ENCODE assay signal across 29 cellular contexts in genomic region chr1:151713044-151713443, GRCh38. TPM values are rescaled to one million over a fixed set of nuclear protein-coding genes. Genes with fewer than 3 reads are reported as not detected.
DNase-seq lines count a peak whose midpoint lies in the region; ATAC-seq, FAIRE-seq and TF ChIP-seq lines count a peak whose summit lies in the region.
"Had no signal": no experiment of that assay in that cellular context is flagged by ENCODE, and none has a peak within 500 bp of the region (broad histone marks: within the 10 kb centered on the region; RNA-seq: fewer than 3 reads in every experiment).

No MANE protein-coding gene starts in this region.

- H3K9me3 ChIP-seq in Peyer's patch (no peaks in the 10 kb centered on the region), pancreas (no peaks in the 10 kb centered on the region), sigmoid colon (no peaks in the 10 kb centered on the region)
- H3K9me3 ChIP-seq: SJSA1, thoracic aorta had no signal

- BruUV-seq in Calu3 (replicated peaks; lab: Mats Ljungman, UMichigan), result no TSS peak

- intact Hi-C loops in Calu3 (cut with micrococcal nuclease; ENCODE audit: unreplicated experiment) (no loop called here), pancreas (cut with DNase I) (no loop called here), sigmoid colon (cut with DNase I) (no loop called here)

- no peak overlapping the region for H3K27ac Mint-ChIP-seq in Calu3 (ENCODE audit: unreplicated experiment)
- H3K27ac Mint-ChIP-seq: activated naive CD8-positive, alpha-beta T cell treated with anti-CD3 and anti-CD28 coated beads, Interleukin-2, amount 50 U/mL, for 24 hours; GM23338; memory B cell; T-cell had no signal

- no peak for FAIRE-seq in pancreas (lab: Jason Lieb, UNC)

- H3K27ac ChIP-seq in Peyer's patch (peak overlapping the region in 2 of 4 donors; percentile 17 to 57), pancreas (no peak overlapping the region), sigmoid colon (no peak overlapping the region)
- H3K27ac ChIP-seq: brain microvascular endothelial cell, coronary artery, SJSA1, thoracic aorta had no signal

- H3K9me3 Mint-ChIP-seq in Calu3 (ENCODE audit: low read depth, unreplicated experiment), result no peaks in the 10 kb centered on the region
- H3K9me3 Mint-ChIP-seq: activated naive CD8-positive, alpha-beta T cell treated with anti-CD3 and anti-CD28 coated beads, Interleukin-2, amount 50 U/mL, for 24 hours; GM23338; memory B cell; T-cell had no signal

- no peak for TF ChIP-seq CTCF in Calu3 (IDR thresholded peaks at IDR 0.05; ENCODE audit: unreplicated experiment)
- TF ChIP-seq CTCF in Peyer's patch (IDR thresholded peaks at IDR 0.05), result no peak
- TF ChIP-seq CTCF in pancreas (IDR thresholded peaks at IDR 0.05), result no peak
- TF ChIP-seq CTCF in sigmoid colon (IDR thresholded peaks at IDR 0.05), result no peak

- H3K4me1 ChIP-seq in Peyer's patch (peaks cover 0 to 27% (median 0%) of the 10 kb centered on the region in 4 donors), pancreas (no peaks in the 10 kb centered on the region), sigmoid colon (peaks cover 0 to 17% (median 12%) of the 10 kb centered on the region in 4 donors)
- H3K4me1 ChIP-seq: SJSA1 had no signal

- H3K27me3 ChIP-seq in Peyer's patch (peaks cover 0 to 8% of the 10 kb centered on the region in 2 donors), pancreas (no peaks in the 10 kb centered on the region), sigmoid colon (peaks cover 11 to 38% (median 16%) of the 10 kb centered on the region in 3 donors)

- DNase-seq in Calu3 (peak; percentile 82), Peyer's patch (peak in 2 of 3 donors; percentile 71 to 81), glomerular visceral epithelial cell (ENCODE audit: extremely low spot score) (peak; percentile 48), pancreas (peak in 2 of 6 donors; percentile 18 to 27), sigmoid colon (no peak)
- no peak for DNase-seq in central memory CD4-positive, alpha-beta T cell
- DNase-seq: activated CD4-positive, alpha-beta T cell treated with anti-CD3 and anti-CD28 coated beads for 1 hour; activated CD8-positive, alpha-beta memory T cell treated with anti-CD3 and anti-CD28 coated beads for 24 hours; activated gamma-delta T cell; activated naive CD8-positive, alpha-beta T cell treated with anti-CD3 and anti-CD28 coated beads, Interleukin-2, amount 50 U/mL, for 24 hours; activated T-cell treated with anti-CD3 and anti-CD28 coated beads, Interleukin-2, amount 50 U/mL, for 1 hour; brain microvascular endothelial cell; DMS 273 treated with DMSO at 0.1 percent for 48 hours; KG1; NCI-H1436 treated with DMSO at 0.1 percent for 48 hours; stimulated activated CD4-positive, alpha-beta T cell treated with anti-CD3 and anti-CD28 coated beads, Interleukin-4, amount 100 ng/mL, for 1 hour; stimulated activated naive CD4-positive, alpha-beta T cell; T-cell had no signal

- ATAC-seq in pancreas (peak in 3 of 4 donors; percentile 61 to 73 (median 66)), GM21526 (IDR thresholded peaks at IDR 0.05; ENCODE audit: low FRiP score, unreplicated experiment) (no peak), GM19463 (IDR thresholded peaks at IDR 0.05; ENCODE audit: unreplicated experiment) (no peak)
- ATAC-seq: activated naive CD8-positive, alpha-beta T cell treated with anti-CD3 and anti-CD28 coated beads, Interleukin-2, amount 50 U/mL, for 24 hours; GM23338; T-cell had no signal

- H3K4me3 ChIP-seq in Peyer's patch (no peak overlapping the region), pancreas (no peak overlapping the region), sigmoid colon (no peak overlapping the region)
- H3K4me3 ChIP-seq: coronary artery, GM23338, SJSA1, thoracic aorta had no signal

- peaks cover 38% of the 10 kb centered on the region for H3K27me3 Mint-ChIP-seq in Calu3 (ENCODE audit: unreplicated experiment)

- peaks cover 29% of the 10 kb centered on the region for H3K4me1 Mint-ChIP-seq in Calu3 (ENCODE audit: low read depth, unreplicated experiment)

- no peak for TF ChIP-seq EP300 in sigmoid colon (IDR thresholded peaks at IDR 0.05)

- WGBS in pancreas, 2 donors, result 12 to 22% methylated on average over 2 of the region's 2 CpGs
- 19 to 53% methylated on average over 2 of the region's 2 CpGs for WGBS in sigmoid colon, 2 donors

- no peak overlapping the region for H3K4me3 Mint-ChIP-seq in Calu3 (ENCODE audit: low read depth, unreplicated experiment)
- H3K4me3 Mint-ChIP-seq: activated naive CD8-positive, alpha-beta T cell treated with anti-CD3 and anti-CD28 coated beads, Interleukin-2, amount 50 U/mL, for 24 hours; GM23338; memory B cell; T-cell had no signal

- CTCF ChIA-PET in Calu3 (lab: Charles Lee), result interaction anchor here (0.7 to 1.0 kb wide), 5 partner anchors 22 to 166 kb away, joined by 3 to 6 read pairs (median 3); partner anchors contain the start of gene C2CD4D

- TF ChIP-seq POLR2A in Peyer's patch (IDR thresholded peaks at IDR 0.05) (no peak), sigmoid colon (IDR thresholded peaks at IDR 0.05) (no peak)

- H3K36me3 ChIP-seq in Peyer's patch (no peaks in the 10 kb centered on the region), pancreas (no peaks in the 10 kb centered on the region), sigmoid colon (no peaks in the 10 kb centered on the region)
- H3K36me3 ChIP-seq: brain microvascular endothelial cell, SJSA1, thoracic aorta had no signal

- no peaks in the 10 kb centered on the region for H3K36me3 Mint-ChIP-seq in Calu3 (ENCODE audit: insufficient read depth, unreplicated experiment)
- H3K36me3 Mint-ChIP-seq: memory B cell, T-cell had no signal

RNA-seq across cellular contexts. Expression of gene CELF3, which starts 3.6 kb away (rescaled TPM):
- total RNA-seq in Calu3 (2022) (not detected in 2 replicates), Peyer's patch (1 to 10 TPM; 2.5 to 7.7 (median 6.1) TPM), pancreas (1 to 10 TPM; 1.1 to 8.6 (median 3.6) TPM), sigmoid colon (1 to 10 TPM; 1.3 to 4.3 (median 1.6) TPM)
- polyA plus RNA-seq in pancreas (10 to 100 TPM; 39.2 to 76.3 TPM), sigmoid colon (1 to 10 TPM in 1 of 3 donors, under 1 TPM in 2; 0.60 to 2.4 (median 0.69) TPM)
- total RNA-seq: G401, kidney epithelial cell, osteoblast, RPMI7951, SJSA1, T-cell, thoracic aorta had no signal

RNA-seq across cellular contexts. Expression of gene RIIAD1, which starts 8.3 kb away (rescaled TPM):
- total RNA-seq in Calu3 (2022), result not detected in 2 replicates
- not detected for total RNA-seq in Peyer's patch
- total RNA-seq in pancreas, result under 1 TPM in 4 of 6 donors, not detected in 2; 0.56 to 0.69 (median 0.63) TPM
- 1 to 10 TPM; 3.7 to 7.5 TPM for polyA plus RNA-seq in pancreas
- total RNA-seq in sigmoid colon, result 10 to 100 TPM in 1 of 4 donors, not detected in 3; 11.4 TPM
- polyA plus RNA-seq in sigmoid colon, result under 1 TPM in 1 of 3 donors, not detected in 2; 0.39 TPM
- total RNA-seq: G401, GM23338, kidney epithelial cell, osteoblast, RPMI7951, SJSA1, T-cell, thoracic aorta had no signal
- polyA plus RNA-seq: GM23338 had no signal

RNA-seq across cellular contexts. Expression of gene MRPL9, which starts 50.3 kb away (rescaled TPM):
- total RNA-seq in Calu3 (2022) (106 and 118 TPM in 2 replicates), Peyer's patch (10 to 100 TPM; 31.3 to 92.4 (median 40.1) TPM), pancreas (10 to 100 TPM; 21.8 to 27.9 (median 24.6) TPM), sigmoid colon (10 to 100 TPM; 49.6 to 68.7 (median 66.9) TPM)
- polyA plus RNA-seq in pancreas (10 to 100 TPM; 47.0 to 61.9 TPM), sigmoid colon (10 to 100 TPM; 47.9 to 55.8 (median 51.7) TPM)

Comparison
In these comparisons a context has a peak if more than half of its experiments do, and no peak if none do; other contexts are left out.
1. DNase-seq: peak in Calu3 (single experiment), Peyer's patch (2 of 3) and glomerular visceral epithelial cell (single experiment); none in sigmoid colon (single experiment) and central memory CD4-positive, alpha-beta T cell (single experiment).
2. ATAC-seq: peak in pancreas (3 of 4); none in GM21526 (single experiment) and GM19463 (single experiment).